Comparison of ENCODE assay signal across 25 cellular contexts in genomic region chr2:229610359-229610758, GRCh38.
A peak's percentile ranks its signal among the peaks of the same experiment; 100 is the strongest.
DNase-seq lines count a peak whose midpoint lies in the region; FAIRE-seq and TF ChIP-seq lines count a peak whose summit lies in the region.
"Had no signal": no experiment of that assay in that cellular context is flagged by ENCODE, and none has a peak within 500 bp of the region (broad histone marks: within the 10 kb centered on the region; RNA-seq: fewer than 3 reads in every experiment).

No MANE protein-coding gene starts in this region.

- no peak for TF ChIP-seq CTCF in choroid plexus epithelial cell (conservative IDR thresholded peaks at IDR 0.05; ENCODE audit: low read depth, low read length)

- FAIRE-seq in H54 (lab: Jason Lieb, UNC): peak; percentile 100
- FAIRE-seq: GM12892, keratinocyte had no signal

- peak overlapping the region; percentile 33 for H3K4me3 ChIP-seq in choroid plexus epithelial cell (ENCODE audit: low read depth, low read length)
- H3K4me3 ChIP-seq: gastroesophageal sphincter, lower lobe of right lung, neural progenitor cell, suprapubic skin, uterus had no signal

- DNase-seq in H54 (ENCODE audit: insufficient read length, low spot score) (peak; percentile 72), RPMI7951 (ENCODE audit: low read depth) (peak; percentile 100), choroid plexus epithelial cell (ENCODE audit: low read depth) (peak; percentile 97), stromal cell of bone marrow (ENCODE audit: low read depth) (peak; percentile 6), NCI-H82 treated with DMSO at 0.1 percent for 48 hours (lab: John Stamatoyannopoulos, UW; ENCODE audit: unreplicated experiment) (no peak), cerebellar nuclear complex (lab: John Stamatoyannopoulos, UW) (no peak)
- DNase-seq in NK-92 treated with Interleukin-12 subunit alpha and Interleukin-12 subunit beta, amount 100 ng/mL, for 24 hours (lab: John Stamatoyannopoulos, UW): no peak
- DNase-seq: activated CD8-positive, alpha-beta T cell treated with anti-CD3 and anti-CD28 coated beads for 36 hours; amniotic stem cell; CD8-positive, alpha-beta T cell; DMS153; effector CD4-positive, alpha-beta T cell; erythroblast; Karpas-422; lower lobe of right lung; NCI-H1092; NCI-H1930; NCI-H446 treated with DMSO at 0.1 percent for 48 hours; T-helper 9 cell; uterus had no signal

- TF ChIP-seq POLR2A in H54 (IDR thresholded peaks at IDR 0.05; ENCODE audit: low read depth, low read length): no peak

Comparison
In these comparisons a context has a peak if more than half of its experiments do, and no peak if none do; other contexts are left out.
1. DNase-seq: peak in H54 (single experiment), RPMI7951 (single experiment), choroid plexus epithelial cell (single experiment) and stromal cell of bone marrow (single experiment); none in NCI-H82 treated with DMSO at 0.1 percent for 48 hours (single experiment), NK-92 treated with Interleukin-12 subunit alpha and Interleukin-12 subunit beta, amount 100 ng/mL, for 24 hours (single experiment) and cerebellar nuclear complex (0 of 2).